1 cellular context compared by ENCODE assay signal in the genomic region with DNA sequence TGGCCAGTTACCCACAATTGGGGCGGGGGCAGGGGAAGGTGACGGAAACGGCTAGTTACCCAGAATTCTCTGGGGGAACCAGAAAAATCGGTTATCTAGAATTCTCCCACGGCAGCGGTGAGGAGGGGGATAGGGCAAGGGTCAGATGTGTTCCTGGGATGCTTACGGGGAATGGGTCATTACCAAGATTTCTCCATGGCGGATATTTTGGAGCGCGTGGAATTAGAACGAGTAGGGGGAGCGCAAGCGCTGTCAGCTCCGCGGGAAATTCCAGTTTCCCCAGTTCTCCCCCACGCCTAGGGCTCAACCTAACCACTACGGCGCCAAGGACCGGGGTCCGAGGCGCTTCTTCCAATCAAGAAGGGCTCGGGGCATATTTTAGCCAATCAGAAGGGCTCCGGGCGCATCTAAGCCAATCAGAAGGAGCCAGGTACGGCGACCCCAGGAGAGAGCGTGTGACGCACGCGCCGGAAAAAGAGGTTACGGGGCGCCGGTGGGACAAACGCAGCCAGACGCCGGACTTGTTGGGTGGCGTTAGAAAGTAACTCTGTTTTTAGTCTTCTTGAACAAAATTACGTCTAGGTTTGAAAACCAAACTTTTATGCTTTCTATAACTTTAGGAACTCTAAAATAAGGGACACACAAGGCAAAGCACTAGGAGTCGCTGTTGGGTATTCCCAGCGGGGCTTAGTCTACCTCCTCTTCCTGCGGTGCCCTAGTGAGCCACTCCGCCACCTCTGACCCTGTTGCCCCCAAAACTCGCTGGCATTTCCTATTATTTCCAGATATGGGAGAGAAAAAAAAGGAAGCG.
A peak's percentile ranks its signal among the peaks of the same experiment; 100 is the strongest.
TF ChIP-seq lines count a peak whose summit lies in the region.

A gene with protein sequence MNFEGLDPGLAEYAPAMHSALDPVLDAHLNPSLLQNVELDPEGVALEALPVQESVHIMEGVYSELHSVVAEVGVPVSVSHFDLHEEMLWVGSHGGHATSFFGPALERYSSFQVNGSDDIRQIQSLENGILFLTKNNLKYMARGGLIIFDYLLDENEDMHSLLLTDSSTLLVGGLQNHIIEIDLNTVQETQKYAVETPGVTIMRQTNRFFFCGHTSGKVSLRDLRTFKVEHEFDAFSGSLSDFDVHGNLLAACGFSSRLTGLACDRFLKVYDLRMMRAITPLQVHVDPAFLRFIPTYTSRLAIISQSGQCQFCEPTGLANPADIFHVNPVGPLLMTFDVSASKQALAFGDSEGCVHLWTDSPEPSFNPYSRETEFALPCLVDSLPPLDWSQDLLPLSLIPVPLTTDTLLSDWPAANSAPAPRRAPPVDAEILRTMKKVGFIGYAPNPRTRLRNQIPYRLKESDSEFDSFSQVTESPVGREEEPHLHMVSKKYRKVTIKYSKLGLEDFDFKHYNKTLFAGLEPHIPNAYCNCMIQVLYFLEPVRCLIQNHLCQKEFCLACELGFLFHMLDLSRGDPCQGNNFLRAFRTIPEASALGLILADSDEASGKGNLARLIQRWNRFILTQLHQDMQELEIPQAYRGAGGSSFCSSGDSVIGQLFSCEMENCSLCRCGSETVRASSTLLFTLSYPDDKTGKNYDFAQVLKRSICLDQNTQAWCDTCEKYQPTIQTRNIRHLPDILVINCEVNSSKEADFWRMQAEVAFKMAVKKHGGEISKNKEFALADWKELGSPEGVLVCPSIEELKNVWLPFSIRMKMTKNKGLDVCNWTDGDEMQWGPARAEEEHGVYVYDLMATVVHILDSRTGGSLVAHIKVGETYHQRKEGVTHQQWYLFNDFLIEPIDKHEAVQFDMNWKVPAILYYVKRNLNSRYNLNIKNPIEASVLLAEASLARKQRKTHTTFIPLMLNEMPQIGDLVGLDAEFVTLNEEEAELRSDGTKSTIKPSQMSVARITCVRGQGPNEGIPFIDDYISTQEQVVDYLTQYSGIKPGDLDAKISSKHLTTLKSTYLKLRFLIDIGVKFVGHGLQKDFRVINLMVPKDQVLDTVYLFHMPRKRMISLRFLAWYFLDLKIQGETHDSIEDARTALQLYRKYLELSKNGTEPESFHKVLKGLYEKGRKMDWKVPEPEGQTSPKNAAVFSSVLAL (minus strand): TSS at position 322 of the 811 bp plus-strand sequence. CDS start 906 bp downstream, outside the sequence.

TF ChIP-seq in IMR-90, 13 proteins besides CTCF, POLR2A, EP300 and RAD21:
- TF ChIP-seq CHD1 (IDR thresholded peaks at IDR 0.05; ENCODE audit: low read depth, low read length): 0 out of 2 replicates have a peak, but pooled peaks have one; percentile 9
- no peak for TF ChIP-seq MXI1 (IDR thresholded peaks at IDR 0.05; ENCODE audit: borderline replicate concordance, low read depth, low read length)
- peak; percentile 49; the same call in 1 of the 2 replicates for TF ChIP-seq FOS (IDR thresholded peaks at IDR 0.05; ENCODE audit: low read depth, low read length)
- TF ChIP-seq RCOR1 (IDR thresholded peaks at IDR 0.05; ENCODE audit: insufficient replicate concordance, low read length): peak; percentile 14
- TF ChIP-seq, protein P1, sequence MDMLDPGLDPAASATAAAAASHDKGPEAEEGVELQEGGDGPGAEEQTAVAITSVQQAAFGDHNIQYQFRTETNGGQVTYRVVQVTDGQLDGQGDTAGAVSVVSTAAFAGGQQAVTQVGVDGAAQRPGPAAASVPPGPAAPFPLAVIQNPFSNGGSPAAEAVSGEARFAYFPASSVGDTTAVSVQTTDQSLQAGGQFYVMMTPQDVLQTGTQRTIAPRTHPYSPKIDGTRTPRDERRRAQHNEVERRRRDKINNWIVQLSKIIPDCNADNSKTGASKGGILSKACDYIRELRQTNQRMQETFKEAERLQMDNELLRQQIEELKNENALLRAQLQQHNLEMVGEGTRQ (IDR thresholded peaks at IDR 0.05; ENCODE audit: low read depth, low read length): 0 out of 2 replicates have a peak, but pooled peaks have one; percentile 37
- TF ChIP-seq CEBPB (IDR thresholded peaks at IDR 0.05; ENCODE audit: low read depth, low read length): no peak
- TF ChIP-seq SMC3 (IDR thresholded peaks at IDR 0.05; ENCODE audit: low read depth, low read length): no peak; the same call in 1 of the 2 replicates
- TF ChIP-seq MAZ (IDR thresholded peaks at IDR 0.05; ENCODE audit: borderline replicate concordance, low read depth, low read length): peak; percentile 9; the same call in 1 of the 2 replicates
- TF ChIP-seq NFE2L2 (IDR thresholded peaks at IDR 0.05; ENCODE audit: low read depth, low read length): no peak
